In the genomic region with DNA sequence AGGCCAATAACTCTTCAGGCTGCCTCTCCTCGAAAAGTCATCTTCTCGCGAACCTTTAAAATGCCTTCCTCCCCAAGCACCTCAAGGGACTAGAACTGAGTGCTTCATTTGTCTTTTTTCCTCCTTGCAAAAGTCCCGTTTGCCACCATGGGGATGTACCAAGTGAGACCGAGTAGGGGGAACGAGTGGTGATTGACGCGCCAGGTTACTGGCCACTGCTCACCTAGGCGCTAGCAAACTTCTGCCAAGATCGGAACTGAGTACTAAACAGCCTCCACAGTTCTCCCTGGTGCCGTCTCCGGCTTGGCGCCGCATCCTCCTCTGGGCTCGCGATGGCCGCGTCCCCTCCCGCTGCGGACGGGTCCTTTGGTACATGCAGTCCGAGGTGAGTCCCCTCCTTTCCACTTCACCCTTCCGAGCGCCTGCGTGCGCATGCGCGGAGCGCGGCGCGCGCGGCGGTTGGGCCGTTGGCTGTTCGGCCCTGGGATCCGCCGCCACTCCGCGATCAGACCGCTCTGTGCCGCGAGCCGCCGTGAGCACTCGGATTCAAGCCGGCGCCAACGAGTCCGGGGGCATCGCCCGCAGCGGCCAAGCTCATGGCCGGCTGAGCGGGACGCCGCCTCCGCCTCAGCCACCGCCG, we compare ENCODE assay signal across 2 cellular contexts.
TF ChIP-seq lines count a peak whose summit lies in the region.

TSS of gene CDK16 (plus strand) at position 402 of the 640 bp plus-strand sequence. CDS start 4,877 bp downstream, outside the sequence.

TF ChIP-seq in HEK293, 187 proteins besides CTCF, POLR2A, EP300 and RAD21 (continued from another document and continues in another):
- TF ChIP-seq INSM2 (tag by site-specific recombination; IDR thresholded peaks at IDR 0.05) (peak; percentile 90), KLF17 (tag by site-specific recombination; IDR thresholded peaks at IDR 0.05) (peak; percentile 98), ZNF501 (tag by site-specific recombination; IDR thresholded peaks at IDR 0.05) (0 out of 2 replicates have a peak, but pooled peaks have one; percentile 45), ZNF600 (tag by site-specific recombination; IDR thresholded peaks at IDR 0.05) (0 out of 2 replicates have a peak, but pooled peaks have one; percentile 26), SP7 (tag by site-specific recombination; IDR thresholded peaks at IDR 0.05) (peak; percentile 89), ZNF324 (tag by site-specific recombination; IDR thresholded peaks at IDR 0.05) (peak; percentile 95), SP3 (tag by site-specific recombination; IDR thresholded peaks at IDR 0.05) (peak; percentile 56; the same call in 1 of the 2 replicates), KLF7 (tag by site-specific recombination; IDR thresholded peaks at IDR 0.05; ENCODE audit: borderline replicate concordance) (peak; percentile 74; the same call in 1 of the 2 replicates), PRDM4 (tag by site-specific recombination; IDR thresholded peaks at IDR 0.05) (peak; percentile 66), ZBTB17 (tag by site-specific recombination; IDR thresholded peaks at IDR 0.05) (peak; percentile 94; the same call in 1 of the 2 replicates), HOXC10 (CRISPR knock-in tag; IDR thresholded peaks at IDR 0.05) (peak; percentile 87; the same call in 1 of the 2 replicates), ZBTB7A (tag by site-specific recombination; IDR thresholded peaks at IDR 0.05; ENCODE audit: low read depth) (peak; percentile 89; the same call in 1 of the 2 replicates), ZNF791 (tag by site-specific recombination; IDR thresholded peaks at IDR 0.05) (no peak), ZNF366 (tag by site-specific recombination; conservative IDR thresholded peaks at IDR 0.05) (peak; percentile 84), ZIC2 (tag by site-specific recombination; IDR thresholded peaks at IDR 0.05) (peak; percentile 26; the same call in 1 of the 2 replicates), ZNF548 (tag by site-specific recombination; IDR thresholded peaks at IDR 0.05) (0 out of 2 replicates have a peak, but pooled peaks have one; percentile 41)
- TF ChIP-seq, protein P1, sequence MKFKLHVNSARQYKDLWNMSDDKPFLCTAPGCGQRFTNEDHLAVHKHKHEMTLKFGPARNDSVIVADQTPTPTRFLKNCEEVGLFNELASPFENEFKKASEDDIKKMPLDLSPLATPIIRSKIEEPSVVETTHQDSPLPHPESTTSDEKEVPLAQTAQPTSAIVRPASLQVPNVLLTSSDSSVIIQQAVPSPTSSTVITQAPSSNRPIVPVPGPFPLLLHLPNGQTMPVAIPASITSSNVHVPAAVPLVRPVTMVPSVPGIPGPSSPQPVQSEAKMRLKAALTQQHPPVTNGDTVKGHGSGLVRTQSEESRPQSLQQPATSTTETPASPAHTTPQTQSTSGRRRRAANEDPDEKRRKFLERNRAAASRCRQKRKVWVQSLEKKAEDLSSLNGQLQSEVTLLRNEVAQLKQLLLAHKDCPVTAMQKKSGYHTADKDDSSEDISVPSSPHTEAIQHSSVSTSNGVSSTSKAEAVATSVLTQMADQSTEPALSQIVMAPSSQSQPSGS (tag by site-specific recombination; IDR thresholded peaks at IDR 0.05; ENCODE audit: low read depth) = peak; percentile 22; the same call in 1 of the 2 replicates
- TF ChIP-seq, protein P2, sequence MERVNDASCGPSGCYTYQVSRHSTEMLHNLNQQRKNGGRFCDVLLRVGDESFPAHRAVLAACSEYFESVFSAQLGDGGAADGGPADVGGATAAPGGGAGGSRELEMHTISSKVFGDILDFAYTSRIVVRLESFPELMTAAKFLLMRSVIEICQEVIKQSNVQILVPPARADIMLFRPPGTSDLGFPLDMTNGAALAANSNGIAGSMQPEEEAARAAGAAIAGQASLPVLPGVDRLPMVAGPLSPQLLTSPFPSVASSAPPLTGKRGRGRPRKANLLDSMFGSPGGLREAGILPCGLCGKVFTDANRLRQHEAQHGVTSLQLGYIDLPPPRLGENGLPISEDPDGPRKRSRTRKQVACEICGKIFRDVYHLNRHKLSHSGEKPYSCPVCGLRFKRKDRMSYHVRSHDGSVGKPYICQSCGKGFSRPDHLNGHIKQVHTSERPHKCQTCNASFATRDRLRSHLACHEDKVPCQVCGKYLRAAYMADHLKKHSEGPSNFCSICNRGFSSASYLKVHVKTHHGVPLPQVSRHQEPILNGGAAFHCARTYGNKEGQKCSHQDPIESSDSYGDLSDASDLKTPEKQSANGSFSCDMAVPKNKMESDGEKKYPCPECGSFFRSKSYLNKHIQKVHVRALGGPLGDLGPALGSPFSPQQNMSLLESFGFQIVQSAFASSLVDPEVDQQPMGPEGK (tag by site-specific recombination; IDR thresholded peaks at IDR 0.05) = peak; percentile 65

TF ChIP-seq in SK-N-SH, 30 proteins besides CTCF, POLR2A, EP300 and RAD21 (continued from another document):
- TF ChIP-seq, protein P3, sequence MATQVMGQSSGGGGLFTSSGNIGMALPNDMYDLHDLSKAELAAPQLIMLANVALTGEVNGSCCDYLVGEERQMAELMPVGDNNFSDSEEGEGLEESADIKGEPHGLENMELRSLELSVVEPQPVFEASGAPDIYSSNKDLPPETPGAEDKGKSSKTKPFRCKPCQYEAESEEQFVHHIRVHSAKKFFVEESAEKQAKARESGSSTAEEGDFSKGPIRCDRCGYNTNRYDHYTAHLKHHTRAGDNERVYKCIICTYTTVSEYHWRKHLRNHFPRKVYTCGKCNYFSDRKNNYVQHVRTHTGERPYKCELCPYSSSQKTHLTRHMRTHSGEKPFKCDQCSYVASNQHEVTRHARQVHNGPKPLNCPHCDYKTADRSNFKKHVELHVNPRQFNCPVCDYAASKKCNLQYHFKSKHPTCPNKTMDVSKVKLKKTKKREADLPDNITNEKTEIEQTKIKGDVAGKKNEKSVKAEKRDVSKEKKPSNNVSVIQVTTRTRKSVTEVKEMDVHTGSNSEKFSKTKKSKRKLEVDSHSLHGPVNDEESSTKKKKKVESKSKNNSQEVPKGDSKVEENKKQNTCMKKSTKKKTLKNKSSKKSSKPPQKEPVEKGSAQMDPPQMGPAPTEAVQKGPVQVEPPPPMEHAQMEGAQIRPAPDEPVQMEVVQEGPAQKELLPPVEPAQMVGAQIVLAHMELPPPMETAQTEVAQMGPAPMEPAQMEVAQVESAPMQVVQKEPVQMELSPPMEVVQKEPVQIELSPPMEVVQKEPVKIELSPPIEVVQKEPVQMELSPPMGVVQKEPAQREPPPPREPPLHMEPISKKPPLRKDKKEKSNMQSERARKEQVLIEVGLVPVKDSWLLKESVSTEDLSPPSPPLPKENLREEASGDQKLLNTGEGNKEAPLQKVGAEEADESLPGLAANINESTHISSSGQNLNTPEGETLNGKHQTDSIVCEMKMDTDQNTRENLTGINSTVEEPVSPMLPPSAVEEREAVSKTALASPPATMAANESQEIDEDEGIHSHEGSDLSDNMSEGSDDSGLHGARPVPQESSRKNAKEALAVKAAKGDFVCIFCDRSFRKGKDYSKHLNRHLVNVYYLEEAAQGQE (IDR thresholded peaks at IDR 0.05; ENCODE audit: low read depth, low read length) = no peak
- TF ChIP-seq EZH2phosphoT487 (IDR thresholded peaks at IDR 0.05; ENCODE audit: borderline replicate concordance, low read depth) (no peak), RCOR1 (IDR thresholded peaks at IDR 0.05; ENCODE audit: low read length) (no peak), MEF2A (IDR thresholded peaks at IDR 0.05; ENCODE audit: borderline replicate concordance, low read depth) (no peak), NFIC (IDR thresholded peaks at IDR 0.05; ENCODE audit: borderline replicate concordance) (no peak), TAF1 (IDR thresholded peaks at IDR 0.05; ENCODE audit: borderline replicate concordance, low read depth, low read length) (peak; percentile 79), CHD2 (IDR thresholded peaks at IDR 0.05; ENCODE audit: low read length, partially characterized antibody) (no peak), RXRA (IDR thresholded peaks at IDR 0.05; ENCODE audit: borderline replicate concordance, low read depth) (no peak), GATA2 (CRISPR knock-in tag; IDR thresholded peaks at IDR 0.05) (no peak), ELF1 (IDR thresholded peaks at IDR 0.05) (no peak), TCF12 (IDR thresholded peaks at IDR 0.05) (no peak), FOSL2 (IDR thresholded peaks at IDR 0.05; ENCODE audit: borderline replicate concordance, low read depth) (no peak), TEAD4 (IDR thresholded peaks at IDR 0.05; ENCODE audit: borderline replicate concordance, insufficient read depth) (no peak), SMC3 (IDR thresholded peaks at IDR 0.05; ENCODE audit: low read depth, low read length) (no peak), MAX (IDR thresholded peaks at IDR 0.05; ENCODE audit: low read depth) (peak; percentile 47; the same call in 1 of the 2 replicates), YY1 (IDR thresholded peaks at IDR 0.05; ENCODE audit: low read depth) (peak; percentile 40), SIN3A (IDR thresholded peaks at IDR 0.05; ENCODE audit: borderline replicate concordance, low read depth, low read length) (no peak), NRF1 (IDR thresholded peaks at IDR 0.05; ENCODE audit: low read depth, low read length) (peak; percentile 89), GABPA (IDR thresholded peaks at IDR 0.05; ENCODE audit: low read depth) (no peak), MXI1 (IDR thresholded peaks at IDR 0.05; ENCODE audit: low read depth, low read length) (no peak), JUND (IDR thresholded peaks at IDR 0.05) (no peak; the same call in 1 of the 2 replicates), FOXM1 (IDR thresholded peaks at IDR 0.05; ENCODE audit: low read depth) (no peak), USF1 (IDR thresholded peaks at IDR 0.05; ENCODE audit: borderline replicate concordance, low read depth) (no peak), USF2 (IDR thresholded peaks at IDR 0.05; ENCODE audit: borderline replicate concordance, low read depth, low read length) (no peak), RFX5 (IDR thresholded peaks at IDR 0.05; ENCODE audit: low read length) (no peak), FOXJ3 (CRISPR knock-in tag; IDR thresholded peaks at IDR 0.05) (no peak)
- TF ChIP-seq, protein P4, sequence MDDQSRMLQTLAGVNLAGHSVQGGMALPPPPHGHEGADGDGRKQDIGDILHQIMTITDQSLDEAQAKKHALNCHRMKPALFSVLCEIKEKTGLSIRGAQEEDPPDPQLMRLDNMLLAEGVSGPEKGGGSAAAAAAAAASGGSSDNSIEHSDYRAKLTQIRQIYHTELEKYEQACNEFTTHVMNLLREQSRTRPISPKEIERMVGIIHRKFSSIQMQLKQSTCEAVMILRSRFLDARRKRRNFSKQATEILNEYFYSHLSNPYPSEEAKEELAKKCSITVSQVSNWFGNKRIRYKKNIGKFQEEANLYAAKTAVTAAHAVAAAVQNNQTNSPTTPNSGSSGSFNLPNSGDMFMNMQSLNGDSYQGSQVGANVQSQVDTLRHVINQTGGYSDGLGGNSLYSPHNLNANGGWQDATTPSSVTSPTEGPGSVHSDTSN (IDR thresholded peaks at IDR 0.05) = no peak
- TF ChIP-seq, protein P5, sequence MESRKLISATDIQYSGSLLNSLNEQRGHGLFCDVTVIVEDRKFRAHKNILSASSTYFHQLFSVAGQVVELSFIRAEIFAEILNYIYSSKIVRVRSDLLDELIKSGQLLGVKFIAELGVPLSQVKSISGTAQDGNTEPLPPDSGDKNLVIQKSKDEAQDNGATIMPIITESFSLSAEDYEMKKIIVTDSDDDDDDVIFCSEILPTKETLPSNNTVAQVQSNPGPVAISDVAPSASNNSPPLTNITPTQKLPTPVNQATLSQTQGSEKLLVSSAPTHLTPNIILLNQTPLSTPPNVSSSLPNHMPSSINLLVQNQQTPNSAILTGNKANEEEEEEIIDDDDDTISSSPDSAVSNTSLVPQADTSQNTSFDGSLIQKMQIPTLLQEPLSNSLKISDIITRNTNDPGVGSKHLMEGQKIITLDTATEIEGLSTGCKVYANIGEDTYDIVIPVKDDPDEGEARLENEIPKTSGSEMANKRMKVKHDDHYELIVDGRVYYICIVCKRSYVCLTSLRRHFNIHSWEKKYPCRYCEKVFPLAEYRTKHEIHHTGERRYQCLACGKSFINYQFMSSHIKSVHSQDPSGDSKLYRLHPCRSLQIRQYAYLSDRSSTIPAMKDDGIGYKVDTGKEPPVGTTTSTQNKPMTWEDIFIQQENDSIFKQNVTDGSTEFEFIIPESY (IDR thresholded peaks at IDR 0.05; ENCODE audit: borderline replicate concordance, low read depth) = no peak
- TF ChIP-seq, protein P6, sequence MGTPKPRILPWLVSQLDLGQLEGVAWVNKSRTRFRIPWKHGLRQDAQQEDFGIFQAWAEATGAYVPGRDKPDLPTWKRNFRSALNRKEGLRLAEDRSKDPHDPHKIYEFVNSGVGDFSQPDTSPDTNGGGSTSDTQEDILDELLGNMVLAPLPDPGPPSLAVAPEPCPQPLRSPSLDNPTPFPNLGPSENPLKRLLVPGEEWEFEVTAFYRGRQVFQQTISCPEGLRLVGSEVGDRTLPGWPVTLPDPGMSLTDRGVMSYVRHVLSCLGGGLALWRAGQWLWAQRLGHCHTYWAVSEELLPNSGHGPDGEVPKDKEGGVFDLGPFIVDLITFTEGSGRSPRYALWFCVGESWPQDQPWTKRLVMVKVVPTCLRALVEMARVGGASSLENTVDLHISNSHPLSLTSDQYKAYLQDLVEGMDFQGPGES (IDR thresholded peaks at IDR 0.05; ENCODE audit: low read depth, low read length) = no peak
